In genomic region chr1:42736152-42736551, GRCh38 we compare ENCODE assay signal across 6 cellular contexts. TPM values are rescaled to one million over a fixed set of nuclear protein-coding genes. Genes with fewer than 3 reads are reported as not detected.
A peak's percentile ranks its signal among the peaks of the same experiment; 100 is the strongest.
DNase-seq lines count a peak whose midpoint lies in the region; ATAC-seq and TF ChIP-seq lines count a peak whose summit lies in the region.

No MANE protein-coding gene starts in this region.

- no peak overlapping the region for H3K4me3 Mint-ChIP-seq in CD8-positive, alpha-beta T cell

- H3K36me3 Mint-ChIP-seq in CD8-positive, alpha-beta T cell, result no peaks in the 10 kb centered on the region

- DNase-seq in GM03348 (ENCODE audit: low spot score) (peak; percentile 62), NCI-H226 (peak; percentile 40), iPS-NIHi7 (ENCODE audit: extremely low spot score) (peak; percentile 66), NCI-H2227 treated with DMSO at 0.1 percent for 48 hours (lab: John Stamatoyannopoulos, UW) (no peak), foreskin melanocyte (no peak)
- no peak for DNase-seq in CD8-positive, alpha-beta T cell

- CTCF ChIA-PET in CD8-positive, alpha-beta T cell (lab: Charles Lee), result no interaction called here

- H3K9me3 Mint-ChIP-seq in CD8-positive, alpha-beta T cell, result no peaks in the 10 kb centered on the region

- H3K4me1 ChIP-seq in CD8-positive, alpha-beta T cell (ENCODE audit: insufficient read depth, low read length), result peaks cover 6% of the 10 kb centered on the region

- H3K4me1 Mint-ChIP-seq in CD8-positive, alpha-beta T cell (ENCODE audit: low read depth), result peaks cover 6% of the 10 kb centered on the region

- no peaks in the 10 kb centered on the region for H3K27me3 ChIP-seq in CD8-positive, alpha-beta T cell (ENCODE audit: insufficient read depth, low read length)

- ATAC-seq in CD8-positive, alpha-beta T cell, result no peak

- no peak for TF ChIP-seq CTCF in CD8-positive, alpha-beta T cell (IDR thresholded peaks at IDR 0.05)

- no peak overlapping the region for H3K4me3 ChIP-seq in CD8-positive, alpha-beta T cell (ENCODE audit: low read depth, low read length)

- H3K27ac Mint-ChIP-seq in CD8-positive, alpha-beta T cell, result no peak overlapping the region

- no peaks in the 10 kb centered on the region for H3K9me3 ChIP-seq in CD8-positive, alpha-beta T cell (ENCODE audit: low read length)

- H3K36me3 ChIP-seq in CD8-positive, alpha-beta T cell (ENCODE audit: insufficient read depth, low read length), result no peaks in the 10 kb centered on the region

- H3K27me3 Mint-ChIP-seq in CD8-positive, alpha-beta T cell (ENCODE audit: low read depth), result no peaks in the 10 kb centered on the region

- intact Hi-C loops in CD8-positive, alpha-beta T cell (cut with DNase I, micrococcal nuclease), result no loop called here

- no peak overlapping the region for H3K27ac ChIP-seq in CD8-positive, alpha-beta T cell (ENCODE audit: low read depth, low read length)

- POLR2A ChIA-PET in CD8-positive, alpha-beta T cell (lab: Charles Lee), result interaction anchor here (0.5 kb wide), 1 partner anchor 348 kb away, joined by 3 read pairs; no protein-coding TSS in a partner anchor

RNA-seq across cellular contexts. Expression of gene CLDN19, which starts 3.9 kb away (rescaled TPM):
- not detected for total RNA-seq in CD8-positive, alpha-beta T cell

RNA-seq across cellular contexts. Expression of gene P3H1, which starts 30.7 kb away (rescaled TPM):
- total RNA-seq in CD8-positive, alpha-beta T cell, result 10 to 100 TPM; 19.6 to 22.5 TPM

RNA-seq across cellular contexts. Expression of gene C1orf50, which starts 30.9 kb away (rescaled TPM):
- 10 to 100 TPM; 16.1 to 20.3 TPM for total RNA-seq in CD8-positive, alpha-beta T cell

RNA-seq across cellular contexts. Expression of gene TMEM269, which starts 48.6 kb away (rescaled TPM):
- under 1 TPM; 0.44 to 0.57 TPM for total RNA-seq in CD8-positive, alpha-beta T cell

RNA-seq across cellular contexts. Expression of gene YBX1, which starts 53.9 kb away (rescaled TPM):
- total RNA-seq in CD8-positive, alpha-beta T cell, result 100 to 1,000 TPM; 440 to 450 TPM

Comparison
In these comparisons a context has a peak if more than half of its experiments do, and no peak if none do; other contexts are left out.
1. DNase-seq: peak in GM03348 (single experiment), NCI-H226 (single experiment) and iPS-NIHi7 (single experiment); none in CD8-positive, alpha-beta T cell (0 of 7), NCI-H2227 treated with DMSO at 0.1 percent for 48 hours (single experiment) and foreskin melanocyte (single experiment).